ENCODE assay signal across 25 cellular contexts in genomic region chr6:134846865-134847264, GRCh38.
"Had no signal": no experiment of that assay in that cellular context is flagged by ENCODE, and none has a peak within 500 bp of the region (broad histone marks: within the 10 kb centered on the region; RNA-seq: fewer than 3 reads in every experiment).

No MANE protein-coding gene starts in this region.

- H3K9me3 ChIP-seq: lower lobe of right lung, mucosa of descending colon, neutrophil, right atrium auricular region, stomach, testis, thyroid gland, transverse colon, upper lobe of left lung, vagina had no signal

- DNase-seq: hypothalamus; immature natural killer cell; islet precursor cell; left ventricle myocardium superior; lower lobe of right lung; midbrain; mucosa of descending colon; naive thymus-derived CD8-positive, alpha-beta T cell; occipital lobe; stimulated activated CD4-positive, alpha-beta T cell treated with anti-CD3 and anti-CD28 coated beads, Interleukin-12 subunit alpha, Interleukin-12 subunit beta, amount 100 ng/mL, for 4 hours; stimulated activated CD4-positive, alpha-beta T cell treated with anti-CD3 and anti-CD28 coated beads, Interleukin-15, amount 100 ng/mL, for 24 hours; stimulated activated CD4-positive, alpha-beta T cell treated with anti-CD3 and anti-CD28 coated beads, Interleukin-2, amount 100 ng/mL, for 24 hours; stimulated activated CD4-positive, alpha-beta T cell treated with anti-CD3 and anti-CD28 coated beads, Interleukin-4, amount 100 ng/mL, for 1 hour; stimulated activated naive B cell treated with anti-CD40 and anti-IgM and Interleukin-4, amounts not matched to agents 10 μg/mL and 1 μg/mL and 100 μg/mL, for 72 hours; stimulated activated naive CD8-positive, alpha-beta T cell treated with anti-CD3 and anti-CD28 coated beads, Interleukin-15, Interleukin-2, amounts not matched to agents 100 U/mL and 50 U/mL, for 24 hours; stomach; testis; thyroid gland; transverse colon; upper lobe of left lung had no signal

- H3K36me3 ChIP-seq: lower lobe of right lung, neutrophil, right atrium auricular region, stomach, thyroid gland, transverse colon, upper lobe of left lung, vagina had no signal

- H3K27me3 ChIP-seq: neutrophil, right atrium auricular region, stomach, testis, thyroid gland, transverse colon, upper lobe of left lung, vagina had no signal

- H3K27ac ChIP-seq: lower lobe of right lung, neutrophil, right atrium auricular region, skin epidermis, stomach, testis, thyroid gland, transverse colon, upper lobe of left lung, vagina had no signal

- ATAC-seq: left ventricle myocardium superior; lower lobe of right lung; mucosa of descending colon; naive thymus-derived CD8-positive, alpha-beta T cell; sciatic nerve; stimulated activated naive B cell treated with anti-CD40 and anti-IgM and Interleukin-4, amounts not matched to agents 10 μg/mL and 1 μg/mL and 100 μg/mL, for 72 hours; stimulated activated naive CD8-positive, alpha-beta T cell treated with anti-CD3 and anti-CD28 coated beads, Interleukin-15, Interleukin-2, amounts not matched to agents 100 U/mL and 50 U/mL, for 24 hours had no signal

- H3K4me1 ChIP-seq: lower lobe of right lung, right atrium auricular region, stomach, testis, thyroid gland, upper lobe of left lung, vagina had no signal

- H3K4me3 ChIP-seq: lower lobe of right lung, mucosa of descending colon, right atrium auricular region, skin epidermis, stomach, testis, thyroid gland, transverse colon, upper lobe of left lung, vagina had no signal
